Comparison of ENCODE assay signal across 8 cellular contexts in genomic region chr1:12167493-12168429, GRCh38. TPM values are rescaled to one million over a fixed set of nuclear protein-coding genes. Genes with fewer than 3 reads are reported as not detected.
A peak's percentile ranks its signal among the peaks of the same experiment; 100 is the strongest.
DNase-seq lines count a peak whose midpoint lies in the region; ATAC-seq and TF ChIP-seq lines count a peak whose summit lies in the region.

No MANE protein-coding gene starts in this region.

- no peak for TF ChIP-seq EP300 in sigmoid colon (IDR thresholded peaks at IDR 0.05)

- H3K27ac ChIP-seq in Peyer's patch (peak overlapping the region; percentile 92 to 99 (median 96)), sigmoid colon (peak overlapping the region; percentile 72 to 83 (median 79))

- 31 to 43% methylated on average over 33 of the region's 33 CpGs for WGBS in sigmoid colon, 2 donors

- no peak for TF ChIP-seq POLR2A in Peyer's patch (IDR thresholded peaks at IDR 0.05)
- no peak for TF ChIP-seq POLR2A in sigmoid colon (IDR thresholded peaks at IDR 0.05)

- H3K4me1 ChIP-seq in Peyer's patch (peaks cover 0 to 42% (median 16%) of the 10 kb centered on the region in 4 donors), sigmoid colon (peaks cover 0 to 36% (median 11%) of the 10 kb centered on the region in 4 donors)

- H3K36me3 Mint-ChIP-seq in endothelial cell (ENCODE audit: low read depth, unreplicated experiment): peaks cover 16% of the 10 kb centered on the region

- H3K9me3 ChIP-seq in Peyer's patch (no peaks in the 10 kb centered on the region), sigmoid colon (no peaks in the 10 kb centered on the region)

- peaks cover 42% of the 10 kb centered on the region for H3K4me1 Mint-ChIP-seq in endothelial cell (ENCODE audit: unreplicated experiment)

- H3K36me3 ChIP-seq in Peyer's patch (no peaks in the 10 kb centered on the region), sigmoid colon (no peaks in the 10 kb centered on the region)

- no peaks in the 10 kb centered on the region for H3K9me3 Mint-ChIP-seq in endothelial cell (ENCODE audit: unreplicated experiment)

- peak; percentile 70 for DNase-seq in activated effector memory CD4-positive, alpha-beta T cell treated with anti-CD3 and anti-CD28 coated beads, Interleukin-2, amount 50 U/mL, for 16 hours
- no peak for DNase-seq in activated effector memory CD4-positive, alpha-beta T cell treated with Interleukin-2 at 50 U/mL for 16 hours
- peak in 2 of 3 donors; percentile 58 to 60 for DNase-seq in Peyer's patch
- DNase-seq in endothelial cell (ENCODE audit: low spot score): no peak
- DNase-seq in sigmoid colon: no peak
- DNase-seq in NCI-H2107 (lab: John Stamatoyannopoulos, UW): no peak
- DNase-seq in T1000 (lab: John Stamatoyannopoulos, UW): no peak

- intact Hi-C loops in sigmoid colon (cut with DNase I): no loop called here

- no peak overlapping the region for H3K27ac Mint-ChIP-seq in endothelial cell (ENCODE audit: unreplicated experiment)

- H3K4me3 ChIP-seq in Peyer's patch (peak overlapping the region; percentile 88 to 99 (median 98)), sigmoid colon (peak overlapping the region; percentile 49 to 92 (median 62))

- no peak for ATAC-seq in GM18858 (IDR thresholded peaks at IDR 0.05; ENCODE audit: unreplicated experiment)

- H3K27me3 Mint-ChIP-seq in endothelial cell (ENCODE audit: unreplicated experiment): peaks cover 15% of the 10 kb centered on the region

- TF ChIP-seq CTCF in Peyer's patch (IDR thresholded peaks at IDR 0.05) (no peak), endothelial cell (IDR thresholded peaks at IDR 0.05; ENCODE audit: unreplicated experiment) (no peak), sigmoid colon (IDR thresholded peaks at IDR 0.05) (no peak)

- H3K4me3 Mint-ChIP-seq in endothelial cell (ENCODE audit: unreplicated experiment): peak overlapping the region; percentile 98

- H3K27me3 ChIP-seq in Peyer's patch: no peaks in the 10 kb centered on the region
- peaks cover 0 to 28% (median 0%) of the 10 kb centered on the region in 3 donors for H3K27me3 ChIP-seq in sigmoid colon

RNA-seq across cellular contexts. Expression of gene TNFRSF1B, which starts 1.0 kb away (rescaled TPM):
- total RNA-seq in Peyer's patch: 10 to 100 TPM; 37.1 to 92.8 (median 64.0) TPM
- 142 TPM for total RNA-seq in endothelial cell (ENCODE audit: unreplicated experiment)
- total RNA-seq in sigmoid colon: 10 to 100 TPM; 15.5 to 19.7 (median 18.9) TPM
- 10 to 100 TPM in 2 of 3 donors, 1 to 10 TPM in 1; 4.2 to 37.2 (median 16.2) TPM for polyA plus RNA-seq in sigmoid colon

Comparison
In these comparisons a context has a peak if more than half of its experiments do, and no peak if none do; other contexts are left out.
1. DNase-seq: peak in activated effector memory CD4-positive, alpha-beta T cell treated with anti-CD3 and anti-CD28 coated beads, Interleukin-2, amount 50 U/mL, for 16 hours (single experiment) and Peyer's patch (2 of 3); none in activated effector memory CD4-positive, alpha-beta T cell treated with Interleukin-2 at 50 U/mL for 16 hours (single experiment), endothelial cell (single experiment), sigmoid colon (single experiment), NCI-H2107 (single experiment) and T1000 (single experiment).